Comparison of ENCODE assay signal across 8 cellular contexts in the genomic region with DNA sequence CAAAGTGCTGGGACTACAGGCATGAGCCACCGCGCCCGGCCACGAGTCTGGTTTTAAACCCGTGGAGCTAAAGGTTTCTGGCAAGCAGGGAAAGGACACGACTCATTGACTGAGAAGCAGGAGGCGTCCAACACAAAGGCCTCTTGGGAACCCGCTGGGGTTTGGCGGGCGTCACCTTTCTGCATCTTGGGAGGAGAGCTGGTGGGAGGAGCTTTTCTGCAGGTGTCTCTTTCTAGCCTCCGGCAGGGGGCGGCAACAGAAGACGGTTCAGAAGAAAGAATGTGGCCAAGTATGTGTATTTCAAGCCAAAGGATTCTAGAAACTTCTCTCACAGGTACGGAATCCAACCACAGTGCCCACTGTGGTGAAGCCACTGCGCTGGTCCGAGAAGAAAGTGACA.
DNase-seq lines count a peak whose midpoint lies in the region; ATAC-seq and TF ChIP-seq lines count a peak whose summit lies in the region.

No MANE protein-coding gene starts in this region.

- no peak overlapping the region for H3K4me3 Mint-ChIP-seq in activated CD4-positive, alpha-beta T cell treated with anti-CD3 and anti-CD28 coated beads, Interleukin-2, amount 10 ng/mL, durations not matched to agents 7 days and 5 days
- H3K4me3 Mint-ChIP-seq in memory B cell: no peak overlapping the region

- peak; percentile 68 for TF ChIP-seq CTCF in GM12864 (IDR thresholded peaks at IDR 0.05; ENCODE audit: low read depth, low read length, missing control alignments)

- ATAC-seq in memory B cell (ENCODE audit: low read depth) (peak; percentile 82), HG02852 (IDR thresholded peaks at IDR 0.05; ENCODE audit: unreplicated experiment) (no peak)

- no peak overlapping the region for H3K4me3 ChIP-seq in GM12864 (ENCODE audit: low read depth, low read length)

- peaks cover 17% of the 10 kb centered on the region for H3K4me1 Mint-ChIP-seq in activated CD4-positive, alpha-beta T cell treated with anti-CD3 and anti-CD28 coated beads, Interleukin-2, amount 10 ng/mL, durations not matched to agents 7 days and 5 days
- H3K4me1 Mint-ChIP-seq in memory B cell: peaks cover 2% of the 10 kb centered on the region

- H3K27ac Mint-ChIP-seq in activated CD4-positive, alpha-beta T cell treated with anti-CD3 and anti-CD28 coated beads, Interleukin-2, amount 10 ng/mL, durations not matched to agents 7 days and 5 days: no peak overlapping the region
- no peak overlapping the region for H3K27ac Mint-ChIP-seq in memory B cell

- H3K27me3 Mint-ChIP-seq in activated CD4-positive, alpha-beta T cell treated with anti-CD3 and anti-CD28 coated beads, Interleukin-2, amount 10 ng/mL, durations not matched to agents 7 days and 5 days: peaks cover 4% of the 10 kb centered on the region
- peaks cover 11% of the 10 kb centered on the region for H3K27me3 Mint-ChIP-seq in memory B cell

- POLR2A ChIA-PET in activated CD4-positive, alpha-beta T cell treated with anti-CD3 and anti-CD28 coated beads, Interleukin-2, amount 10 ng/mL, durations not matched to agents 7 days and 5 days (lab: Charles Lee): no interaction called here

- no peaks in the 10 kb centered on the region for H3K36me3 Mint-ChIP-seq in activated CD4-positive, alpha-beta T cell treated with anti-CD3 and anti-CD28 coated beads, Interleukin-2, amount 10 ng/mL, durations not matched to agents 7 days and 5 days (ENCODE audit: low read depth)
- no peaks in the 10 kb centered on the region for H3K36me3 Mint-ChIP-seq in memory B cell

- CTCF ChIA-PET in activated CD4-positive, alpha-beta T cell treated with anti-CD3 and anti-CD28 coated beads, Interleukin-2, amount 10 ng/mL, durations not matched to agents 7 days and 5 days (lab: Charles Lee): interaction anchor here (0.7 to 1.9 kb wide), 6 partner anchors 10 to 117 kb away, joined by 3 to 8 read pairs (median 3); a partner anchor contains a TSS

- no peaks in the 10 kb centered on the region for H3K9me3 Mint-ChIP-seq in activated CD4-positive, alpha-beta T cell treated with anti-CD3 and anti-CD28 coated beads, Interleukin-2, amount 10 ng/mL, durations not matched to agents 7 days and 5 days
- H3K9me3 Mint-ChIP-seq in memory B cell: no peaks in the 10 kb centered on the region

- DNase-seq in GM12864 (ENCODE audit: low read depth) (peak; percentile 30), NCI-H2029 treated with DMSO at 0.1 percent for 48 hours (lab: John Stamatoyannopoulos, UW) (peak; percentile 48), ecto neural progenitor cell (ENCODE audit: low spot score) (peak; percentile 87), memory B cell (ENCODE audit: low spot score in 2 of 2) (peak; percentile 44 to 49), occipital lobe (lab: John Stamatoyannopoulos, UW) (no peak)
- DNase-seq in activated CD4-positive, alpha-beta T cell treated with anti-CD3 and anti-CD28 coated beads, Interleukin-2, amount 10 ng/mL, durations not matched to agents 7 days and 5 days: peak; percentile 60
- peak; percentile 7 to 37 for DNase-seq in stimulated activated CD8-positive, alpha-beta memory T cell treated with anti-CD3 and anti-CD28 coated beads, Interleukin-15, amount 100 ng/mL, for 4 hours (ENCODE audit: low read depth in 2 of 2)
